Comparison of ENCODE assay signal across 14 cellular contexts in genomic region chr5:151578326-151579025, GRCh38. TPM values are rescaled to one million over a fixed set of nuclear protein-coding genes. Genes with fewer than 3 reads are reported as not detected.
"Had no signal": no experiment of that assay in that cellular context is flagged by ENCODE, and none has a peak within 500 bp of the region (broad histone marks: within the 10 kb centered on the region; RNA-seq: fewer than 3 reads in every experiment).

No MANE protein-coding gene starts in this region.

- H3K9me3 ChIP-seq: body of pancreas, colonic mucosa, esophagus muscularis mucosa, psoas muscle, right lobe of liver, thoracic aorta had no signal

- H3K27ac ChIP-seq: colonic mucosa, esophagus muscularis mucosa, psoas muscle, right lobe of liver, thoracic aorta, VCaP had no signal

- H3K36me3 Mint-ChIP-seq: activated naive CD8-positive, alpha-beta T cell treated with anti-CD3 and anti-CD28 coated beads for 36 hours had no signal

- H3K4me1 ChIP-seq: body of pancreas, colonic mucosa, esophagus muscularis mucosa, right lobe of liver had no signal

- H3K36me3 ChIP-seq: colonic mucosa, esophagus muscularis mucosa, right lobe of liver, thoracic aorta had no signal

- H3K27me3 ChIP-seq: body of pancreas, colonic mucosa, esophagus muscularis mucosa, right lobe of liver had no signal

- H3K4me3 ChIP-seq: body of pancreas, colonic mucosa, esophagus muscularis mucosa, psoas muscle, right lobe of liver, thoracic aorta had no signal

- H3K4me3 Mint-ChIP-seq: activated CD4-positive, alpha-beta memory T cell treated with anti-CD3 and anti-CD28 coated beads, Interleukin-2, amount 10 ng/mL, durations not matched to agents 7 days and 5 days; activated CD4-positive, alpha-beta T cell treated with anti-CD3 and anti-CD28 coated beads for 36 hours; activated naive CD8-positive, alpha-beta T cell treated with anti-CD3 and anti-CD28 coated beads for 36 hours; nephron progenitor cell had no signal

- ATAC-seq: activated CD4-positive, alpha-beta T cell treated with anti-CD3 and anti-CD28 coated beads for 36 hours; body of pancreas; psoas muscle had no signal

- DNase-seq: activated CD4-positive, alpha-beta memory T cell treated with anti-CD3 and anti-CD28 coated beads, Interleukin-2, amount 10 ng/mL, durations not matched to agents 7 days and 5 days; activated CD4-positive, alpha-beta T cell treated with anti-CD3 and anti-CD28 coated beads for 36 hours; activated gamma-delta T cell; activated naive CD8-positive, alpha-beta T cell treated with anti-CD3 and anti-CD28 coated beads for 36 hours; activated T-cell treated with anti-CD3 and anti-CD28 coated beads, Interleukin-2, amount 50 U/mL, for 48 hours; central memory CD4-positive, alpha-beta T cell; nephron progenitor cell; psoas muscle; right lobe of liver had no signal

- H3K27me3 Mint-ChIP-seq: activated CD4-positive, alpha-beta T cell treated with anti-CD3 and anti-CD28 coated beads for 36 hours; activated naive CD8-positive, alpha-beta T cell treated with anti-CD3 and anti-CD28 coated beads for 36 hours had no signal

- H3K9me3 Mint-ChIP-seq: activated CD4-positive, alpha-beta memory T cell treated with anti-CD3 and anti-CD28 coated beads, Interleukin-2, amount 10 ng/mL, durations not matched to agents 7 days and 5 days; activated naive CD8-positive, alpha-beta T cell treated with anti-CD3 and anti-CD28 coated beads for 36 hours; nephron progenitor cell had no signal

- H3K27ac Mint-ChIP-seq: activated CD4-positive, alpha-beta memory T cell treated with anti-CD3 and anti-CD28 coated beads, Interleukin-2, amount 10 ng/mL, durations not matched to agents 7 days and 5 days; activated CD4-positive, alpha-beta T cell treated with anti-CD3 and anti-CD28 coated beads for 36 hours; nephron progenitor cell had no signal

RNA-seq across cellular contexts. Expression of gene FAT2, which starts 12.7 kb away (rescaled TPM):
- total RNA-seq: activated CD4-positive, alpha-beta memory T cell treated with anti-CD3 and anti-CD28 coated beads, Interleukin-2, amount 10 ng/mL, durations not matched to agents 7 days and 5 days; activated CD4-positive, alpha-beta T cell treated with anti-CD3 and anti-CD28 coated beads for 36 hours; activated naive CD8-positive, alpha-beta T cell treated with anti-CD3 and anti-CD28 coated beads for 36 hours; body of pancreas; colonic mucosa; esophagus muscularis mucosa; right lobe of liver had no signal
